ENCODE assay signal across 8 cellular contexts in genomic region chr11:123456473-123456872, GRCh38. TPM values are rescaled to one million over a fixed set of nuclear protein-coding genes. Genes with fewer than 3 reads are reported as not detected.
A peak's percentile ranks its signal among the peaks of the same experiment; 100 is the strongest.
DNase-seq lines count a peak whose midpoint lies in the region; ATAC-seq, FAIRE-seq and TF ChIP-seq lines count a peak whose summit lies in the region.
"Not testable (repeated sequence)": the region's sequence is repeated elsewhere in the genome, so short reads cannot be mapped to it uniquely, and the experiment has no call there.

No MANE protein-coding gene starts in this region.

- peak overlapping the region; percentile 68 for H3K4me3 Mint-ChIP-seq in activated CD4-positive, alpha-beta T cell treated with anti-CD3 and anti-CD28 coated beads for 36 hours
- H3K4me3 Mint-ChIP-seq in activated T-cell treated with anti-CD3 and anti-CD28 coated beads, Interleukin-2, amount 50 U/mL, for 4 hours: peak overlapping the region; percentile 48
- H3K4me3 Mint-ChIP-seq in activated naive CD8-positive, alpha-beta T cell treated with anti-CD3 and anti-CD28 coated beads, Interleukin-2, amount 10 ng/mL, durations not matched to agents 7 days and 5 days: peak overlapping the region; percentile 77
- peak overlapping the region in 2 of 5 donors; percentile 58 to 79 for H3K4me3 Mint-ChIP-seq in immature natural killer cell
- peak overlapping the region; percentile 69 to 76 for H3K4me3 Mint-ChIP-seq in stimulated activated naive CD8-positive, alpha-beta T cell treated with anti-CD3 and anti-CD28 coated beads, Interleukin-15, amount 100 ng/mL, for 72 hours

- H3K9me3 Mint-ChIP-seq in activated CD4-positive, alpha-beta T cell treated with anti-CD3 and anti-CD28 coated beads for 36 hours (ENCODE audit: low read depth); activated T-cell treated with anti-CD3 and anti-CD28 coated beads, Interleukin-2, amount 50 U/mL, for 4 hours; activated naive CD8-positive, alpha-beta T cell treated with anti-CD3 and anti-CD28 coated beads, Interleukin-2, amount 10 ng/mL, durations not matched to agents 7 days and 5 days; immature natural killer cell; stimulated activated naive CD8-positive, alpha-beta T cell treated with anti-CD3 and anti-CD28 coated beads, Interleukin-15, amount 100 ng/mL, for 72 hours: not testable (repeated sequence)

- TF ChIP-seq POLR2A in A549 (IDR thresholded peaks at IDR 0.05; ENCODE audit: low read length): not testable (repeated sequence)

- not testable (repeated sequence) for TF ChIP-seq CTCF in A549 (IDR thresholded peaks at IDR 0.05); PC-3 (conservative IDR thresholded peaks at IDR 0.05; ENCODE audit: low read depth, low read length)

- intact Hi-C loops in PC-3 (cut with micrococcal nuclease): not testable (repeated sequence)
- intact Hi-C loops in activated CD4-positive, alpha-beta T cell treated with anti-CD3 and anti-CD28 coated beads for 36 hours (cut with DNase I, micrococcal nuclease): loop anchor here (10.0 kb wide), 3 partner anchors 392 to 1992 kb away; partner anchors contain the start of gene HSPA8 (in 1 of the 2)

- TF ChIP-seq EP300 in A549 (IDR thresholded peaks at IDR 0.05): not testable (repeated sequence)

- peaks cover 21% of the 10 kb centered on the region; the same call in 1 of the 2 replicates for H3K36me3 ChIP-seq in PC-3 (ENCODE audit: low read depth, low read length)

- peaks cover 80% of the 10 kb centered on the region for H3K79me2 ChIP-seq in PC-3 (ENCODE audit: low read length)

- H3K4me3 ChIP-seq in A549: peak overlapping the region; percentile 48
- peak overlapping the region; percentile 47; the same call in 1 of the 2 replicates for H3K4me3 ChIP-seq in PC-3 (ENCODE audit: low read length)

- not testable (repeated sequence) for ATAC-seq in A549; activated CD4-positive, alpha-beta T cell treated with anti-CD3 and anti-CD28 coated beads for 36 hours; activated T-cell treated with anti-CD3 and anti-CD28 coated beads, Interleukin-2, amount 50 U/mL, for 4 hours; activated naive CD8-positive, alpha-beta T cell treated with anti-CD3 and anti-CD28 coated beads, Interleukin-2, amount 10 ng/mL, durations not matched to agents 7 days and 5 days (ENCODE audit: low read depth); stimulated activated naive CD8-positive, alpha-beta T cell treated with anti-CD3 and anti-CD28 coated beads, Interleukin-15, amount 100 ng/mL, for 72 hours
- ATAC-seq in PC-3: peak; percentile 2; the same call in 1 of the 2 replicates

- not testable (repeated sequence) for H2AFZ ChIP-seq in PC-3 (ENCODE audit: low read length)

- not testable (repeated sequence) for H3K27me3 Mint-ChIP-seq in activated CD4-positive, alpha-beta T cell treated with anti-CD3 and anti-CD28 coated beads for 36 hours; activated T-cell treated with anti-CD3 and anti-CD28 coated beads, Interleukin-2, amount 50 U/mL, for 4 hours (ENCODE audit: low read depth); activated naive CD8-positive, alpha-beta T cell treated with anti-CD3 and anti-CD28 coated beads, Interleukin-2, amount 10 ng/mL, durations not matched to agents 7 days and 5 days; immature natural killer cell (ENCODE audit: low read depth in 3 of 3); stimulated activated naive CD8-positive, alpha-beta T cell treated with anti-CD3 and anti-CD28 coated beads, Interleukin-15, amount 100 ng/mL, for 72 hours

- not testable (repeated sequence) for H3F3A ChIP-seq in PC-3 (ENCODE audit: low read length, unreplicated experiment)

- not testable (repeated sequence) for H4K20me1 ChIP-seq in PC-3 (ENCODE audit: low read length)

- peaks cover 78% of the 10 kb centered on the region for H3K4me1 ChIP-seq in A549
- H3K4me1 ChIP-seq in PC-3 (ENCODE audit: insufficient read depth, low read length): peaks cover 63% of the 10 kb centered on the region

- FAIRE-seq in A549 (lab: Jason Lieb, UNC): not testable (repeated sequence)

- not testable (repeated sequence) for H3K9me2 ChIP-seq in PC-3 (replicated peaks; ENCODE audit: low read length)

- peaks cover 34% of the 10 kb centered on the region for H3K36me3 Mint-ChIP-seq in activated CD4-positive, alpha-beta T cell treated with anti-CD3 and anti-CD28 coated beads for 36 hours (ENCODE audit: low read depth)
- not testable (repeated sequence) for H3K36me3 Mint-ChIP-seq in activated T-cell treated with anti-CD3 and anti-CD28 coated beads, Interleukin-2, amount 50 U/mL, for 4 hours (ENCODE audit: insufficient read depth); immature natural killer cell
- H3K36me3 Mint-ChIP-seq in activated naive CD8-positive, alpha-beta T cell treated with anti-CD3 and anti-CD28 coated beads, Interleukin-2, amount 10 ng/mL, durations not matched to agents 7 days and 5 days: peaks cover 26% of the 10 kb centered on the region

- peak overlapping the region; percentile 88 for H3K9ac ChIP-seq in PC-3 (ENCODE audit: low read length)

- not testable (repeated sequence) for H3K27me3 ChIP-seq in PC-3 (ENCODE audit: low read length)

- WGBS in A549 (ENCODE audit: missing lambda C conversion rate): 60% methylated on average over 5 of the region's 5 CpGs

- CTCF ChIA-PET in A549 (lab: Yijun Ruan, JAX): interaction anchor here (0.7 to 1.4 kb wide), 2 partner anchors 14 to 22 kb away, joined by 3 read pairs; no protein-coding TSS in a partner anchor
- CTCF ChIA-PET in PC-3 (lab: Charles Lee): interaction anchor here (0.6 kb wide), 1 partner anchor 19 kb away, joined by 3 read pairs; no protein-coding TSS in a partner anchor
- CTCF ChIA-PET in activated CD4-positive, alpha-beta T cell treated with anti-CD3 and anti-CD28 coated beads for 36 hours (lab: Charles Lee): interaction anchor here (1.2 to 1.4 kb wide), 2 partner anchors 11 to 75 kb away, joined by 3 read pairs; no protein-coding TSS in a partner anchor

- not testable (repeated sequence) for BruUV-seq in PC-3 (replicated peaks; lab: Mats Ljungman, UMichigan)

- H3K27ac ChIP-seq in A549 (peak overlapping the region; percentile 87 to 99), PC-3 (ENCODE audit: low read length) (peak overlapping the region; percentile 98)

- DNase-seq in A549 (ENCODE audit: low read depth in 1 of 2, low spot score in 1 of 2); activated CD4-positive, alpha-beta T cell treated with anti-CD3 and anti-CD28 coated beads for 36 hours; activated T-cell treated with anti-CD3 and anti-CD28 coated beads, Interleukin-2, amount 50 U/mL, for 4 hours; activated naive CD8-positive, alpha-beta T cell treated with anti-CD3 and anti-CD28 coated beads, Interleukin-2, amount 10 ng/mL, durations not matched to agents 7 days and 5 days; immature natural killer cell; stimulated activated naive CD8-positive, alpha-beta T cell treated with anti-CD3 and anti-CD28 coated beads, Interleukin-15, amount 100 ng/mL, for 72 hours: not testable (repeated sequence)
- DNase-seq in Daoy (ENCODE audit: low read depth) (peak; percentile 49), PC-3 (peak; percentile 76)

- TF ChIP-seq RAD21 in A549 (conservative IDR thresholded peaks at IDR 0.05 in 1 of 2, IDR thresholded peaks at IDR 0.05 in 1 of 2): not testable (repeated sequence)

- H3K4me2 ChIP-seq in A549 (peak overlapping the region; percentile 84), PC-3 (ENCODE audit: low read length) (peak overlapping the region; percentile 69)

- H3K9me3 ChIP-seq in A549; PC-3 (ENCODE audit: low read length): not testable (repeated sequence)

- POLR2A ChIA-PET in A549 (lab: Yijun Ruan, JAX); PC-3 (lab: Charles Lee; ENCODE audit: unreplicated experiment); activated CD4-positive, alpha-beta T cell treated with anti-CD3 and anti-CD28 coated beads for 36 hours (lab: Charles Lee): not testable (repeated sequence)
- POLR2A ChIA-PET in activated naive CD8-positive, alpha-beta T cell treated with anti-CD3 and anti-CD28 coated beads, Interleukin-2, amount 10 ng/mL, durations not matched to agents 7 days and 5 days (lab: Charles Lee): interaction anchor here (0.7 kb wide), 1 partner anchor 10 kb away, joined by 3 read pairs; no protein-coding TSS in a partner anchor

- peaks cover 60% of the 10 kb centered on the region for H3K4me1 Mint-ChIP-seq in activated CD4-positive, alpha-beta T cell treated with anti-CD3 and anti-CD28 coated beads for 36 hours
- peaks cover 44% of the 10 kb centered on the region for H3K4me1 Mint-ChIP-seq in activated T-cell treated with anti-CD3 and anti-CD28 coated beads, Interleukin-2, amount 50 U/mL, for 4 hours (ENCODE audit: low read depth)
- peaks cover 47% of the 10 kb centered on the region for H3K4me1 Mint-ChIP-seq in activated naive CD8-positive, alpha-beta T cell treated with anti-CD3 and anti-CD28 coated beads, Interleukin-2, amount 10 ng/mL, durations not matched to agents 7 days and 5 days
- H3K4me1 Mint-ChIP-seq in immature natural killer cell: peaks cover 36 to 50% of the 10 kb centered on the region in 2 donors
- H3K4me1 Mint-ChIP-seq in stimulated activated naive CD8-positive, alpha-beta T cell treated with anti-CD3 and anti-CD28 coated beads, Interleukin-15, amount 100 ng/mL, for 72 hours: peaks cover 63% of the 10 kb centered on the region

- H3K27ac Mint-ChIP-seq in activated CD4-positive, alpha-beta T cell treated with anti-CD3 and anti-CD28 coated beads for 36 hours: peak overlapping the region; percentile 69
- peak overlapping the region; percentile 94 for H3K27ac Mint-ChIP-seq in activated naive CD8-positive, alpha-beta T cell treated with anti-CD3 and anti-CD28 coated beads, Interleukin-2, amount 10 ng/mL, durations not matched to agents 7 days and 5 days
- H3K27ac Mint-ChIP-seq in immature natural killer cell: peak overlapping the region in 5 of 6 donors; percentile 53 to 94 (median 68)
- H3K27ac Mint-ChIP-seq in stimulated activated naive CD8-positive, alpha-beta T cell treated with anti-CD3 and anti-CD28 coated beads, Interleukin-15, amount 100 ng/mL, for 72 hours: peak overlapping the region in 1 of 2 donors; percentile 78

RNA-seq across cellular contexts. Expression of gene GRAMD1B, which starts 26.4 kb away (rescaled TPM):
- polyA plus RNA-seq in A549 (2011; rRNA removed): 108 and 113 TPM in 2 replicates
- 39.1 and 47.4 TPM in 2 replicates for polyA plus RNA-seq in A549 (2012; cell fraction: cytosol; rRNA removed)
- 93.2 and 96.9 TPM in 2 replicates for polyA plus RNA-seq in A549 (2012; cell fraction: nucleus; rRNA removed)
- polyA plus RNA-seq in A549 (2017; fragmentation: RNase III; extraction: RNeasy Plus Mini Kit Qiagen cat#74134 plus additional on column Dnase treatment): 38.4 to 55.5 TPM (median 48.9 TPM) in 3 replicates
- 139 and 141 TPM in 2 replicates for polyA minus RNA-seq in A549 (2011; rRNA and poly(A)+ RNA removed)
- total RNA-seq in Daoy (2014; rRNA removed; shearing (Covaris generic)): 2.3 and 4.1 TPM in 2 replicates
- 82.1 and 110 TPM in 2 replicates for total RNA-seq in PC-3 (2014; rRNA removed)
- 10 to 100 TPM; 38.6 to 45.7 TPM for total RNA-seq in activated CD4-positive, alpha-beta T cell treated with anti-CD3 and anti-CD28 coated beads for 36 hours
- total RNA-seq in activated T-cell treated with anti-CD3 and anti-CD28 coated beads, Interleukin-2, amount 50 U/mL, for 4 hours: 10 to 100 TPM; 20.2 to 24.4 (median 23.7) TPM
- 10 to 100 TPM; 30.3 to 36.2 TPM for total RNA-seq in activated naive CD8-positive, alpha-beta T cell treated with anti-CD3 and anti-CD28 coated beads, Interleukin-2, amount 10 ng/mL, durations not matched to agents 7 days and 5 days
- 1 to 10 TPM in 2 of 3 donors, under 1 TPM in 1; 0.78 to 3.4 (median 1.5) TPM for polyA plus RNA-seq in immature natural killer cell
